In genomic region chr13:22717036-22717435, GRCh38 we compare ENCODE assay signal across 17 cellular contexts.
A peak's percentile ranks its signal among the peaks of the same experiment; 100 is the strongest.
DNase-seq lines count a peak whose midpoint lies in the region; TF ChIP-seq lines count a peak whose summit lies in the region.
"Had no signal": no experiment of that assay in that cellular context is flagged by ENCODE, and none has a peak within 500 bp of the region (broad histone marks: within the 10 kb centered on the region; RNA-seq: fewer than 3 reads in every experiment).

No MANE protein-coding gene starts in this region.

- peak; percentile 46 for DNase-seq in G401 (ENCODE audit: low spot score)
- DNase-seq in globus pallidus (ENCODE audit: low spot score): peak; percentile 63
- peak; percentile 52 for DNase-seq in midbrain (lab: John Stamatoyannopoulos, UW)
- DNase-seq in substantia nigra (lab: John Stamatoyannopoulos, UW): peak in 37 of 49 donors; percentile 4 to 74 (median 27)
- DNase-seq in SHP77 (lab: John Stamatoyannopoulos, UW): no peak
- DNase-seq in Caco-2: no peak
- no peak for DNase-seq in central memory CD4-positive, alpha-beta T cell
- DNase-seq in GOT3 (lab: John Stamatoyannopoulos, UW): no peak
- DNase-seq: Kasumi-1, NCI-H1417 treated with DMSO at 0.1 percent for 48 hours, NCI-H187, NCI-H2107, NCI-H446 treated with DMSO at 0.1 percent for 48 hours, NCI-H526 treated with DMSO at 0.1 percent for 48 hours, OCI-M1 had no signal

- no peaks in the 10 kb centered on the region for H3K9me3 Mint-ChIP-seq in Caco-2 (ENCODE audit: unreplicated experiment)

- H3K9me3 ChIP-seq in Caco-2: no peaks in the 10 kb centered on the region
- H3K9me3 ChIP-seq: SJSA1 had no signal

- H3K27me3 ChIP-seq in Caco-2 (replicated peaks; ENCODE audit: control insufficient read depth, insufficient read depth, low read length): no peaks in the 10 kb centered on the region
- H3K27me3 ChIP-seq: SJSA1 had no signal

- CTCF ChIA-PET in Caco-2 (lab: Charles Lee): no interaction called here

- H3K4me3 Mint-ChIP-seq in Caco-2 (ENCODE audit: unreplicated experiment): no peak overlapping the region
- H3K4me3 Mint-ChIP-seq: B cell had no signal

- no peaks in the 10 kb centered on the region; the same call in 1 of the 2 replicates for H3K4me1 ChIP-seq in Caco-2
- H3K4me1 ChIP-seq: SJSA1 had no signal

- POLR2A ChIA-PET in Caco-2 (lab: Charles Lee): no interaction called here

- intact Hi-C loops in Caco-2 (cut with micrococcal nuclease; ENCODE audit: unreplicated experiment): no loop called here

- no peaks in the 10 kb centered on the region for H3K36me3 ChIP-seq in Caco-2 (ENCODE audit: control insufficient read depth, insufficient read depth, low read length)
- H3K36me3 ChIP-seq: SJSA1 had no signal

- no peaks in the 10 kb centered on the region for H3K36me3 Mint-ChIP-seq in Caco-2 (ENCODE audit: insufficient read depth, unreplicated experiment)

- no peak for TF ChIP-seq CTCF in Caco-2 (IDR thresholded peaks at IDR 0.05; ENCODE audit: insufficient read depth in 1 of 2, low read depth in 1 of 2, low read length in 1 of 2, severe bottlenecking in 1 of 2, unreplicated experiment in 1 of 2)

- no peak overlapping the region for H3K27ac Mint-ChIP-seq in Caco-2 (ENCODE audit: unreplicated experiment)
- H3K27ac Mint-ChIP-seq: B cell had no signal

- H3K4me3 ChIP-seq in Caco-2 (ENCODE audit: low read depth, low read length): no peak overlapping the region
- H3K4me3 ChIP-seq: SJSA1 had no signal

- no peaks in the 10 kb centered on the region for H3K27me3 Mint-ChIP-seq in Caco-2 (ENCODE audit: insufficient read depth, unreplicated experiment)
- H3K27me3 Mint-ChIP-seq: B cell had no signal

- no peaks in the 10 kb centered on the region for H3K4me1 Mint-ChIP-seq in Caco-2 (ENCODE audit: low read depth, unreplicated experiment)
- H3K4me1 Mint-ChIP-seq: B cell had no signal

- in situ Hi-C loops in G401 (cut with HindIII; ENCODE audit: low sequenced_read_pairs): no loop called here

- peak overlapping the region; percentile 17 for H3K27ac ChIP-seq in substantia nigra (ENCODE audit: low read depth, low read length, poor library complexity, severe bottlenecking)
- H3K27ac ChIP-seq: SJSA1 had no signal

- no TSS peak for BruUV-seq in Caco-2 (replicated peaks; lab: Mats Ljungman, UMichigan)

Comparison
In these comparisons a context has a peak if more than half of its experiments do, and no peak if none do; other contexts are left out.
1. DNase-seq: peak in G401 (single experiment), globus pallidus (single experiment), midbrain (single experiment) and substantia nigra (37 of 49); none in SHP77 (0 of 2), Caco-2 (0 of 2), central memory CD4-positive, alpha-beta T cell (single experiment) and GOT3 (single experiment).